Comparison of ENCODE assay signal across 1 cellular context in genomic region chr2:71331581-71332412, GRCh38.
TF ChIP-seq lines count a peak whose summit lies in the region.

Gene ZNF638 (plus strand): TSS chr2:71331782. CDS start chr2:71348955, 17,173 bp downstream.

TF ChIP-seq in GM12878, 131 proteins besides CTCF, POLR2A, EP300 and RAD21 (continued from another document and continues in another):
- TF ChIP-seq NKRF (conservative IDR thresholded peaks at IDR 0.05) (0 out of 2 replicates have a peak, but pooled peaks have one; percentile 10), E2F8 (IDR thresholded peaks at IDR 0.05; ENCODE audit: low read depth, partially characterized antibody) (no peak), RFX5 (IDR thresholded peaks at IDR 0.05; ENCODE audit: low read depth, low read length) (no peak), MEF2B (IDR thresholded peaks at IDR 0.05; ENCODE audit: partially characterized antibody, poor library complexity, severe bottlenecking) (no peak), PKNOX1 (IDR thresholded peaks at IDR 0.05) (no peak), SIX5 (IDR thresholded peaks at IDR 0.05; ENCODE audit: low read depth, low read length, severe bottlenecking) (no peak), MYC (IDR thresholded peaks at IDR 0.05; ENCODE audit: insufficient read depth, insufficient read length, insufficient replicate concordance, low read length, severe bottlenecking) (no peak), WRNIP1 (IDR thresholded peaks at IDR 0.05; ENCODE audit: borderline replicate concordance, low read depth, low read length) (peak; percentile 13; the same call in 1 of the 2 replicates), PML (IDR thresholded peaks at IDR 0.05; ENCODE audit: low read length) (peak; percentile 74; the same call in 1 of the 2 replicates), ZNF384 (IDR thresholded peaks at IDR 0.05; ENCODE audit: borderline replicate concordance, low read depth, low read length) (peak; percentile 98), KLF5 (IDR thresholded peaks at IDR 0.05; ENCODE audit: partially characterized antibody) (no peak), SUPT20H (IDR thresholded peaks at IDR 0.05; ENCODE audit: borderline replicate concordance, control insufficient read depth, low read depth, low read length) (no peak), RCOR1 (conservative IDR thresholded peaks at IDR 0.05; ENCODE audit: low read depth, low read length) (no peak), SMAD1 (IDR thresholded peaks at IDR 0.05; ENCODE audit: low read depth, partially characterized antibody) (no peak), ZBED1 (IDR thresholded peaks at IDR 0.05; ENCODE audit: borderline replicate concordance) (no peak), SMC3 (IDR thresholded peaks at IDR 0.05; ENCODE audit: borderline replicate concordance, low read length) (peak; percentile 28; the same call in 1 of the 2 replicates), IRF4 (IDR thresholded peaks at IDR 0.05; ENCODE audit: low read depth, low read length) (no peak), MXI1 (IDR thresholded peaks at IDR 0.05; ENCODE audit: low read depth, low read length) (peak; percentile 59; the same call in 1 of the 2 replicates), CHD4 (IDR thresholded peaks at IDR 0.05) (no peak), SREBF1 (IDR thresholded peaks at IDR 0.05; ENCODE audit: low read length) (no peak), TCF7 (IDR thresholded peaks at IDR 0.05; ENCODE audit: borderline replicate concordance) (no peak), HDAC2 (IDR thresholded peaks at IDR 0.05) (no peak), SP1 (IDR thresholded peaks at IDR 0.05; ENCODE audit: low read depth, low read length) (no peak), NFYA (IDR thresholded peaks at IDR 0.05; ENCODE audit: borderline replicate concordance, low read depth, low read length) (no peak), TBL1XR1 (IDR thresholded peaks at IDR 0.05; ENCODE audit: low read depth, low read length) (no peak), BRCA1 (IDR thresholded peaks at IDR 0.05; ENCODE audit: low read depth, low read length) (no peak), NBN (IDR thresholded peaks at IDR 0.05) (0 out of 2 replicates have a peak, but pooled peaks have one; percentile 67), CEBPZ (IDR thresholded peaks at IDR 0.05; ENCODE audit: low read depth, low read length) (no peak), RAD51 (IDR thresholded peaks at IDR 0.05) (no peak), LARP7 (IDR thresholded peaks at IDR 0.05) (peak; percentile 40; the same call in 1 of the 2 replicates), NFIC (IDR thresholded peaks at IDR 0.05; ENCODE audit: low read depth, low read length) (no peak), POLR2AphosphoS5 (IDR thresholded peaks at IDR 0.05; ENCODE audit: low read length) (peak; percentile 83), HCFC1 (IDR thresholded peaks at IDR 0.05; ENCODE audit: low read length) (peak; percentile 4; the same call in 1 of the 2 replicates), ZNF592 (IDR thresholded peaks at IDR 0.05) (no peak), POLR2AphosphoS2 (IDR thresholded peaks at IDR 0.05; ENCODE audit: low read depth, low read length) (peak; percentile 71; the same call in 1 of the 2 replicates), BCL11A (IDR thresholded peaks at IDR 0.05; ENCODE audit: low read depth, low read length) (no peak), RB1 (IDR thresholded peaks at IDR 0.05; ENCODE audit: borderline replicate concordance) (no peak), TARDBP (IDR thresholded peaks at IDR 0.05; ENCODE audit: borderline replicate concordance) (no peak), FOS (IDR thresholded peaks at IDR 0.05; ENCODE audit: borderline replicate concordance, extremely low read depth, insufficient read length) (no peak), MTA3 (IDR thresholded peaks at IDR 0.05; ENCODE audit: borderline replicate concordance, low read length) (no peak), JUNB (IDR thresholded peaks at IDR 0.05) (no peak), YBX1 (IDR thresholded peaks at IDR 0.05) (no peak), STAT1 (conservative IDR thresholded peaks at IDR 0.05) (peak; percentile 84), PAX8 (IDR thresholded peaks at IDR 0.05) (no peak), RBBP5 (conservative IDR thresholded peaks at IDR 0.05) (no peak), HDGF (IDR thresholded peaks at IDR 0.05) (peak; percentile 35; the same call in 1 of the 2 replicates), IKZF1 (conservative IDR thresholded peaks at IDR 0.05) (peak; percentile 97), FOXK2 (IDR thresholded peaks at IDR 0.05) (no peak), ZBTB11 (CRISPR knock-in tag; IDR thresholded peaks at IDR 0.05) (no peak), TCF12 (IDR thresholded peaks at IDR 0.05; ENCODE audit: low read depth, low read length) (no peak), ELK1 (IDR thresholded peaks at IDR 0.05; ENCODE audit: low read depth, low read length) (no peak; the same call in 1 of the 2 replicates), NR2F1 (conservative IDR thresholded peaks at IDR 0.05) (no peak)
